In genomic region chr11:64251986-64252837, GRCh38 we compare ENCODE assay signal across 8 cellular contexts. TPM values are rescaled to one million over a fixed set of nuclear protein-coding genes. Genes with fewer than 3 reads are reported as not detected.
DNase-seq lines count a peak whose midpoint lies in the region; ATAC-seq and TF ChIP-seq lines count a peak whose summit lies in the region.

No MANE protein-coding gene starts in this region.

- H3K36me3 ChIP-seq in testis (ENCODE audit: low read depth, missing control alignments) = no peaks in the 10 kb centered on the region

- H3K9me3 ChIP-seq in testis = no peaks in the 10 kb centered on the region

- peaks cover 30% of the 10 kb centered on the region for H3K4me1 ChIP-seq in testis

- in situ Hi-C loops in T47D (cut with HindIII; ENCODE audit: low pct_unique_long_range_greater_than_20kb, low sequenced_read_pairs) = no loop called here

- no peaks in the 10 kb centered on the region for H3K27me3 ChIP-seq in testis

- intact Hi-C loops in left colon (cut with DNase I, micrococcal nuclease) (no loop called here), testis (cut with DNase I; ENCODE audit: low total_unique reads) (no loop called here)

- WGBS in testis, 2 donors = 3 to 4% methylated on average over 13 to 24 of the region's 24 CpGs

- TF ChIP-seq POLR2A in testis (IDR thresholded peaks at IDR 0.05) = no peak

- TF ChIP-seq CTCF in testis (IDR thresholded peaks at IDR 0.05) = peak in 2 of 3 experiments; percentile 10 to 22

- H3K4me3 ChIP-seq in testis = peak overlapping the region; percentile 83 to 84

- peak; percentile 81 for ATAC-seq in left colon

- H3K27ac ChIP-seq in testis = peak overlapping the region; percentile 72

- DNase-seq in NCI-H345 (lab: John Stamatoyannopoulos, UW) = peak; percentile 28
- no peak for DNase-seq in NCI-H345 treated with DMSO at 0.1 percent for 48 hours (lab: John Stamatoyannopoulos, UW; ENCODE audit: unreplicated experiment)
- peak; percentile 74 for DNase-seq in NCI-H69 (lab: John Stamatoyannopoulos, UW)
- DNase-seq in T47D (ENCODE audit: low read depth in 1 of 2, low spot score in 1 of 2) = peak; percentile 84 to 95
- DNase-seq in left colon = peak; percentile 89 to 91
- peak; percentile 46 for DNase-seq in testis
- no peak for DNase-seq in central memory CD4-positive, alpha-beta T cell
- DNase-seq in stimulated activated CD4-positive, alpha-beta T cell treated with anti-CD3 and anti-CD28 coated beads, Interleukin-12 subunit alpha, Interleukin-12 subunit beta, amount 100 ng/mL, for 4 hours = no peak

RNA-seq across cellular contexts. Expression of gene PLCB3, which starts 0.9 kb away (rescaled TPM):
- total RNA-seq in left colon (10 to 100 TPM; 69.9 to 92.2 TPM), testis (10 to 100 TPM; 29.6 to 45.4 TPM)
- polyA plus RNA-seq in testis (ENCODE audit: insufficient read depth, low read depth, low replicate concordance) = 14.2 TPM

RNA-seq across cellular contexts. Expression of gene PPP1R14B, which starts 5.5 kb away (rescaled TPM):
- total RNA-seq in left colon (100 to 1,000 TPM in 1 of 2 donors, 10 to 100 TPM in 1; 96.2 to 147 TPM), testis (10 to 100 TPM; 53.4 to 67.3 TPM)
- polyA plus RNA-seq in testis (ENCODE audit: insufficient read depth, low read depth, low replicate concordance) = 72.0 TPM

RNA-seq across cellular contexts. Expression of gene FKBP2, which starts 11.3 kb away (rescaled TPM):
- total RNA-seq in left colon (100 to 1,000 TPM in 1 of 2 donors, 10 to 100 TPM in 1; 78.5 to 104 TPM), testis (100 to 1,000 TPM; 151 to 159 TPM)
- polyA plus RNA-seq in testis (ENCODE audit: insufficient read depth, low read depth, low replicate concordance) = 159 TPM

RNA-seq across cellular contexts. Expression of gene VEGFB, which starts 17.8 kb away (rescaled TPM):
- total RNA-seq in left colon (10 to 100 TPM; 40.8 to 68.8 TPM), testis (10 to 100 TPM; 19.1 to 47.8 TPM)
- polyA plus RNA-seq in testis (ENCODE audit: insufficient read depth, low read depth, low replicate concordance) = 57.3 TPM

RNA-seq across cellular contexts. Expression of gene DNAJC4, which starts 21.9 kb away (rescaled TPM):
- 10 to 100 TPM; 54.8 to 60.6 TPM for total RNA-seq in left colon
- total RNA-seq in testis = 100 to 1,000 TPM; 105 to 254 TPM
- polyA plus RNA-seq in testis (ENCODE audit: insufficient read depth, low read depth, low replicate concordance) = 303 TPM

Comparison
In these comparisons a context has a peak if more than half of its experiments do, and no peak if none do; other contexts are left out.
1. DNase-seq: peak in NCI-H345 (single experiment), NCI-H69 (single experiment), T47D (2 of 2), left colon (2 of 2) and testis (single experiment); none in NCI-H345 treated with DMSO at 0.1 percent for 48 hours (single experiment), central memory CD4-positive, alpha-beta T cell (single experiment) and stimulated activated CD4-positive, alpha-beta T cell treated with anti-CD3 and anti-CD28 coated beads, Interleukin-12 subunit alpha, Interleukin-12 subunit beta, amount 100 ng/mL, for 4 hours (single experiment).